ENCODE assay signal across 26 cellular contexts in genomic region chr19:44872661-44873060, GRCh38.
"Had no signal": no experiment of that assay in that cellular context is flagged by ENCODE, and none has a peak within 500 bp of the region (broad histone marks: within the 10 kb centered on the region; RNA-seq: fewer than 3 reads in every experiment).

No MANE protein-coding gene starts in this region.

- H3K36me3 Mint-ChIP-seq: immature natural killer cell; naive thymus-derived CD4-positive, alpha-beta T cell; stimulated activated effector memory CD8-positive, alpha-beta T cell treated with anti-CD3 and anti-CD28 coated beads, Interleukin-12 subunit alpha, Interleukin-12 subunit beta, amount 100 ng/mL, for 72 hours had no signal

- H3K4me3 ChIP-seq: coronary artery, esophagus squamous epithelium, ovary, smooth muscle cell, testis, tibial artery, upper lobe of left lung had no signal

- DNase-seq: effector memory CD4-positive, alpha-beta T cell; erythroblast; esophagus squamous epithelium; hypothalamus; immature natural killer cell; islet precursor cell; kidney glomerular epithelial cell; mesenchymal stem cell; midbrain; naive thymus-derived CD4-positive, alpha-beta T cell; occipital lobe; ovary; stimulated activated CD4-positive, alpha-beta T cell treated with anti-CD3 and anti-CD28 coated beads, Interleukin-12 subunit alpha, Interleukin-12 subunit beta, amount 100 ng/mL, for 4 hours; stimulated activated CD4-positive, alpha-beta T cell treated with anti-CD3 and anti-CD28 coated beads, Interleukin-2, amount 100 ng/mL, for 24 hours; stimulated activated CD4-positive, alpha-beta T cell treated with anti-CD3 and anti-CD28 coated beads, Interleukin-4, amount 100 ng/mL, for 24 hours; stimulated activated naive CD4-positive, alpha-beta T cell treated with Interleukin-2 at 50 U/mL for 16 hours; substantia nigra; testis; tibial artery; upper lobe of left lung had no signal

- H3K4me1 Mint-ChIP-seq: immature natural killer cell had no signal

- H3K36me3 ChIP-seq: ovary had no signal

- H3K27me3 Mint-ChIP-seq: naive thymus-derived CD4-positive, alpha-beta T cell had no signal

- H3K4me1 ChIP-seq: tibial artery had no signal

- ATAC-seq: naive thymus-derived CD4-positive, alpha-beta T cell; sciatic nerve; stimulated activated effector memory CD8-positive, alpha-beta T cell treated with anti-CD3 and anti-CD28 coated beads, Interleukin-12 subunit alpha, Interleukin-12 subunit beta, amount 100 ng/mL, for 72 hours had no signal

- H3K9me3 ChIP-seq: esophagus squamous epithelium, ovary, testis, tibial artery, upper lobe of left lung had no signal

- H3K4me3 Mint-ChIP-seq: central memory CD8-positive, alpha-beta T cell; immature natural killer cell; naive thymus-derived CD4-positive, alpha-beta T cell; nephron; stimulated activated effector memory CD8-positive, alpha-beta T cell treated with anti-CD3 and anti-CD28 coated beads, Interleukin-12 subunit alpha, Interleukin-12 subunit beta, amount 100 ng/mL, for 72 hours had no signal

- H3K9me3 Mint-ChIP-seq: central memory CD8-positive, alpha-beta T cell; immature natural killer cell; naive thymus-derived CD4-positive, alpha-beta T cell; nephron; stimulated activated effector memory CD8-positive, alpha-beta T cell treated with anti-CD3 and anti-CD28 coated beads, Interleukin-12 subunit alpha, Interleukin-12 subunit beta, amount 100 ng/mL, for 72 hours had no signal

- H3K27ac Mint-ChIP-seq: stimulated activated effector memory CD8-positive, alpha-beta T cell treated with anti-CD3 and anti-CD28 coated beads, Interleukin-12 subunit alpha, Interleukin-12 subunit beta, amount 100 ng/mL, for 72 hours had no signal

- H3K27me3 ChIP-seq: esophagus squamous epithelium, ovary, testis, tibial artery, upper lobe of left lung had no signal

- H3K27ac ChIP-seq: coronary artery, esophagus squamous epithelium, ovary, testis, tibial artery, upper lobe of left lung had no signal
